12 cellular contexts compared by ENCODE assay signal in genomic region chr5:149445343-149445738, GRCh38.
DNase-seq lines count a peak whose midpoint lies in the region; ATAC-seq and TF ChIP-seq lines count a peak whose summit lies in the region.
"Had no signal": no experiment of that assay in that cellular context is flagged by ENCODE, and none has a peak within 500 bp of the region (broad histone marks: within the 10 kb centered on the region; RNA-seq: fewer than 3 reads in every experiment).

No MANE protein-coding gene starts in this region.

- no peak overlapping the region for H2BK5ac ChIP-seq in mesendoderm (ENCODE audit: low read length)

- no peak overlapping the region for H3K23ac ChIP-seq in mesendoderm (ENCODE audit: low read length)

- TF ChIP-seq CTCF in MCF 10A (IDR thresholded peaks at IDR 0.05; ENCODE audit: unreplicated experiment), result no peak

- H3K4ac ChIP-seq in mesendoderm (ENCODE audit: low read depth, low read length), result no peak overlapping the region

- intact Hi-C loops in MCF 10A (cut with micrococcal nuclease), result no loop called here

- CTCF ChIA-PET in MCF 10A (lab: Yijun Ruan, JAX), result interaction anchor here (0.5 to 21.8 kb wide), 26 partner anchors 9 to 467 kb away, joined by 3 to 662 read pairs (median 4); partner anchors contain the start of genes CSNK1A1 and IL17B
- CTCF ChIA-PET in T-cell (lab: Charles Lee), result interaction anchor here (0.6 to 2.1 kb wide), 11 partner anchors 10 to 173 kb away, joined by 3 to 16 read pairs (median 4); no protein-coding TSS in a partner anchor

- H3K9ac ChIP-seq in HUES6 (ENCODE audit: low read length) (peak overlapping the region; percentile 56), mesendoderm (ENCODE audit: low read length) (no peak overlapping the region), subcutaneous abdominal adipose tissue (ENCODE audit: low read length in 5 of 5) (peak overlapping the region in 1 of 5 donors; percentile 4)

- ATAC-seq in GM21737 (IDR thresholded peaks at IDR 0.05; ENCODE audit: unreplicated experiment) (no peak), T-cell (replicated peaks in 1 of 4) (no peak)
- ATAC-seq: activated CD8-positive, alpha-beta T cell treated with anti-CD3 and anti-CD28 coated beads, Interleukin-2, amount 10 ng/mL, durations not matched to agents 7 days and 5 days; stimulated activated effector memory CD8-positive, alpha-beta T cell treated with anti-CD3 and anti-CD28 coated beads, Interleukin-12 subunit alpha, Interleukin-12 subunit beta, amount 100 ng/mL, for 72 hours had no signal

- H3K9me3 Mint-ChIP-seq in MCF 10A (ENCODE audit: unreplicated experiment) (no peaks in the 10 kb centered on the region), T-cell (no peaks in the 10 kb centered on the region)
- H3K9me3 Mint-ChIP-seq: stimulated activated effector memory CD8-positive, alpha-beta T cell treated with anti-CD3 and anti-CD28 coated beads, Interleukin-12 subunit alpha, Interleukin-12 subunit beta, amount 100 ng/mL, for 72 hours had no signal

- H3K79me1 ChIP-seq in mesendoderm (ENCODE audit: low read length), result no peaks in the 10 kb centered on the region

- H3K9me3 ChIP-seq in HUES6 (ENCODE audit: control insufficient read depth, insufficient read depth, low read depth, low read length) (peaks cover 7% of the 10 kb centered on the region; the same call in 1 of the 2 replicates), subcutaneous abdominal adipose tissue (ENCODE audit: control insufficient read depth in 5 of 5, low read length in 5 of 5) (no peaks in the 10 kb centered on the region)

- H3K4me3 ChIP-seq in HUES6 (ENCODE audit: low read depth, low read length) (no peak overlapping the region), mesendoderm (ENCODE audit: low read length) (no peak overlapping the region), subcutaneous abdominal adipose tissue (ENCODE audit: low read depth in 1 of 5, low read length in 5 of 5) (no peak overlapping the region)

- H2BK15ac ChIP-seq in mesendoderm (replicated peaks; ENCODE audit: low read depth), result no peak overlapping the region

- H3K56ac ChIP-seq in mesendoderm (ENCODE audit: low read length), result peak overlapping the region; percentile 50

- no peak overlapping the region for H2BK120ac ChIP-seq in mesendoderm (ENCODE audit: low read depth, low read length)

- no CpG with 5 or more reads among the region's 7 CpGs for WGBS in mesendoderm (ENCODE audit: extremely low coverage, insufficient coverage, low lambda C conversion rate)

- POLR2A ChIA-PET in MCF 10A (lab: Yijun Ruan, JAX) (interaction anchor here (0.7 to 30.8 kb wide), 26 partner anchors 9 to 172 kb away, joined by 3 to 1058 read pairs (median 7); partner anchors contain the start of genes ARHGEF37, CSNK1A1 and GRPEL2), T-cell (lab: Charles Lee) (interaction anchor here in 1 of 2 donors (0.6 to 0.7 kb wide), 2 partner anchors 98 to 447 kb away, joined by 4 to 5 read pairs; no protein-coding TSS in a partner anchor)

- H3K4me1 ChIP-seq in HUES6 (ENCODE audit: control insufficient read depth, insufficient read depth, low read length) (peaks cover 20% of the 10 kb centered on the region), mesendoderm (ENCODE audit: control insufficient read depth, low read depth, low read length) (peaks cover 3% of the 10 kb centered on the region), subcutaneous abdominal adipose tissue (ENCODE audit: control insufficient read depth in 5 of 5, insufficient read depth in 5 of 5, low read length in 5 of 5) (peaks cover 14 to 49% (median 40%) of the 10 kb centered on the region in 5 donors)

- H3K27ac Mint-ChIP-seq in MCF 10A (ENCODE audit: low read depth, unreplicated experiment) (peak overlapping the region; percentile 90), T-cell (no peak overlapping the region)
- H3K27ac Mint-ChIP-seq: activated CD8-positive, alpha-beta T cell treated with anti-CD3 and anti-CD28 coated beads, Interleukin-2, amount 10 ng/mL, durations not matched to agents 7 days and 5 days; stimulated activated effector memory CD8-positive, alpha-beta T cell treated with anti-CD3 and anti-CD28 coated beads, Interleukin-12 subunit alpha, Interleukin-12 subunit beta, amount 100 ng/mL, for 72 hours had no signal

- H4K8ac ChIP-seq in mesendoderm (ENCODE audit: low read depth, low read length), result no peak overlapping the region

- no peak overlapping the region for H2AK5ac ChIP-seq in mesendoderm (ENCODE audit: low read length)

- H3K36me3 Mint-ChIP-seq in MCF 10A (ENCODE audit: insufficient read depth, unreplicated experiment), result no peaks in the 10 kb centered on the region
- H3K36me3 Mint-ChIP-seq in T-cell, result no peaks in the 10 kb centered on the region
- H3K36me3 Mint-ChIP-seq: stimulated activated effector memory CD8-positive, alpha-beta T cell treated with anti-CD3 and anti-CD28 coated beads, Interleukin-12 subunit alpha, Interleukin-12 subunit beta, amount 100 ng/mL, for 72 hours had no signal

- H3K18ac ChIP-seq in mesendoderm (ENCODE audit: low read length), result no peak overlapping the region

- H3K27me3 ChIP-seq in HUES6 (ENCODE audit: control insufficient read depth, insufficient read depth, low read length) (no peaks in the 10 kb centered on the region), mesendoderm (ENCODE audit: insufficient read depth, low read length, poor library complexity) (no peaks in the 10 kb centered on the region), subcutaneous abdominal adipose tissue (ENCODE audit: control insufficient read depth in 5 of 5, insufficient read depth in 4 of 5, low read length in 5 of 5) (no peaks in the 10 kb centered on the region)

- H4K5ac ChIP-seq in mesendoderm (ENCODE audit: low read length), result no peak overlapping the region

- H3K27ac ChIP-seq in HUES6 (ENCODE audit: low read depth, low read length), result no peak overlapping the region
- no peak overlapping the region for H3K27ac ChIP-seq in mesendoderm (ENCODE audit: low read depth, low read length)
- peak overlapping the region; percentile 33 for H3K27ac ChIP-seq in subcutaneous abdominal adipose tissue (ENCODE audit: low read depth, low read length)

- no peak overlapping the region for H3K4me2 ChIP-seq in mesendoderm (ENCODE audit: low read length)

- H3K4me3 Mint-ChIP-seq in MCF 10A (ENCODE audit: unreplicated experiment), result no peak overlapping the region
- H3K4me3 Mint-ChIP-seq in T-cell, result no peak overlapping the region
- H3K4me3 Mint-ChIP-seq: activated CD8-positive, alpha-beta T cell treated with anti-CD3 and anti-CD28 coated beads, Interleukin-2, amount 10 ng/mL, durations not matched to agents 7 days and 5 days; stimulated activated effector memory CD8-positive, alpha-beta T cell treated with anti-CD3 and anti-CD28 coated beads, Interleukin-12 subunit alpha, Interleukin-12 subunit beta, amount 100 ng/mL, for 72 hours had no signal

- H3K79me2 ChIP-seq in mesendoderm (ENCODE audit: control insufficient read depth, insufficient read depth, low read length), result no peaks in the 10 kb centered on the region

- DNase-seq in MCF 10A (ENCODE audit: unreplicated experiment) (no peak), mesendoderm (no peak), T-cell (no peak), NCI-H2107 treated with DMSO at 0.1 percent for 48 hours (lab: John Stamatoyannopoulos, UW; ENCODE audit: unreplicated experiment) (no peak)
- no peak for DNase-seq in stimulated activated CD4-positive, alpha-beta T cell treated with anti-CD3 and anti-CD28 coated beads, Interleukin-4, amount 100 ng/mL, for 1 hour
- DNase-seq: activated CD8-positive, alpha-beta T cell treated with anti-CD3 and anti-CD28 coated beads, Interleukin-2, amount 10 ng/mL, durations not matched to agents 7 days and 5 days; cerebellar nuclear complex; NCI-H345 had no signal

- H3K27me3 Mint-ChIP-seq in MCF 10A (ENCODE audit: insufficient read depth, unreplicated experiment) (no peaks in the 10 kb centered on the region), T-cell (peaks cover 0 to 2% of the 10 kb centered on the region in 2 donors)

- H3K4me1 Mint-ChIP-seq in MCF 10A (ENCODE audit: insufficient read depth, unreplicated experiment) (peaks cover 63% of the 10 kb centered on the region), T-cell (peaks cover 2 to 5% (median 3%) of the 10 kb centered on the region in 3 donors)

- H3K36me3 ChIP-seq in HUES6 (ENCODE audit: control insufficient read depth, insufficient read depth, low read length) (no peaks in the 10 kb centered on the region), mesendoderm (ENCODE audit: control insufficient read depth, insufficient read depth, low read length) (no peaks in the 10 kb centered on the region), subcutaneous abdominal adipose tissue (ENCODE audit: control insufficient read depth in 5 of 5, insufficient read depth in 5 of 5, low read length in 5 of 5) (no peaks in the 10 kb centered on the region)

- no TSS peak for BruUV-seq in MCF 10A (replicated peaks; lab: Mats Ljungman, UMichigan)
